19 cellular contexts compared by ENCODE assay signal in the genomic region with DNA sequence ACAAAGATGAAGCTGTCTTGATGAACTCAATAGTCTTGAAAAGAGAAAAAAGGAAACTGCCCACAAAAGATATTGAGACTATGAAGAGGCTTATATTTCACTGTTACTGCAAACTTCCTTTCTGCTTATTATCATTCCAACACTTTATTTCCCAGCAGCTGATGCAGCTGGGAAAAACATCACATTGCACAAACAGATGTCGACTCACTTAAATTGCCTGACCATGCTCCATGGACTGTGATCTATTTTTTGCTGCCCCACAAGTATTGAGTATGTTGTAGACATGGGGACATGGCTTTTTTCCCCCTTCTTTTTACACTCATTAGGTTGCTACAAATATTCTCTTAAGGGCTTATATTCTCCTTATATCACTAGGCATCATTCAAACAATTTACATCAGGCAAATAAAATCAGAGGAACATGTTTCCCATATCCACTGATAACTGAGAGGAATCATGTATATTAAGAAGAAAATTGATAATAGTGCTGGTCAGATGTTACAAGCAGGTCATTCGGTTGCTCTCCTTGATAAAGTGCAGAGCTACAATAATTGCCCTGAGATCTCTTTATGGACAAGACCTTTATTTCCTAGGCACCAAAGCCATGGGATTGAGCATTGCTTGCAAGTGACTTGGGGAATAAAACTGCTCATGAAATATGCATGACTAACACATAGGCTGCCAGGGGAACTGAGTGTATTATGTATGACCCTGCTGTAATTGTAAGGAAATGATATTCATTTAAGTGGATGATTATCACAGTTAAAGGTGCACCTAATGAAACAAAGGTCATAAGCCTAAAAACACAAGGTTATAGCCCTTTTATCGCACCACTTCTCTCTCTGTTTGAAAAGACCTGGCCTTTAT.
DNase-seq lines count a peak whose midpoint lies in the region; ATAC-seq lines count a peak whose summit lies in the region.
"Had no signal": no experiment of that assay in that cellular context is flagged by ENCODE, and none has a peak within 500 bp of the region (broad histone marks: within the 10 kb centered on the region; RNA-seq: fewer than 3 reads in every experiment).

No MANE protein-coding gene starts in this region.

- DNase-seq in DMS 273 (lab: John Stamatoyannopoulos, UW; ENCODE audit: unreplicated experiment) (peak; percentile 60), DMS 273 treated with DMSO at 0.1 percent for 48 hours (lab: John Stamatoyannopoulos, UW) (no peak), kidney tubule cell (ENCODE audit: low spot score) (peak; percentile 33), substantia nigra (lab: John Stamatoyannopoulos, UW) (peak in 1 of 49 donors; percentile 32), NCI-H774 (lab: John Stamatoyannopoulos, UW) (no peak), iPS-NIHi7 (ENCODE audit: extremely low spot score) (no peak)
- DNase-seq: activated effector memory CD4-positive, alpha-beta T cell treated with Interleukin-2 at 50 U/mL for 16 hours; effector CD8-positive, alpha-beta T cell; MM.1S; naive B cell; NCI-H2171; PC-3; stimulated activated CD4-positive, alpha-beta T cell treated with anti-CD3 and anti-CD28 coated beads, Interleukin-1b, Interleukin-23, amount 100 ng/mL, for 48 hours; stimulated activated CD8-positive, alpha-beta memory T cell treated with anti-CD3 and anti-CD28 coated beads, Interleukin-4, amount 100 ng/mL, for 48 hours; transverse colon had no signal

- ATAC-seq in HG03432 (IDR thresholded peaks at IDR 0.05; ENCODE audit: unreplicated experiment): no peak
- ATAC-seq: PC-3 had no signal

- H3K27ac ChIP-seq in angular gyrus (ENCODE audit: low read depth, low read length) (peak overlapping the region; percentile 84), substantia nigra (ENCODE audit: low read depth, low read length, poor library complexity, severe bottlenecking) (peak overlapping the region; percentile 92)
- H3K27ac ChIP-seq: 22Rv1, transverse colon, VCaP had no signal

Comparison
In these comparisons a context has a peak if more than half of its experiments do, and no peak if none do; other contexts are left out.
1. DNase-seq: peak in DMS 273 (single experiment) and kidney tubule cell (single experiment); none in DMS 273 treated with DMSO at 0.1 percent for 48 hours (single experiment), NCI-H774 (single experiment) and iPS-NIHi7 (single experiment).